In genomic region chr5:139308797-139309196, GRCh38 we compare ENCODE assay signal across 18 cellular contexts. TPM values are rescaled to one million over a fixed set of nuclear protein-coding genes. Genes with fewer than 3 reads are reported as not detected.
DNase-seq lines count a peak whose midpoint lies in the region; ATAC-seq, FAIRE-seq and TF ChIP-seq lines count a peak whose summit lies in the region.
"Had no signal": no experiment of that assay in that cellular context is flagged by ENCODE, and none has a peak within 500 bp of the region (broad histone marks: within the 10 kb centered on the region; RNA-seq: fewer than 3 reads in every experiment).

No MANE protein-coding gene starts in this region.

- peaks cover 11% of the 10 kb centered on the region; the same call in 1 of the 2 replicates for H3K4me1 ChIP-seq in SJCRH30

- H3K4me3 Mint-ChIP-seq in activated naive CD4-positive, alpha-beta T cell treated with anti-CD3 and anti-CD28 coated beads, Interleukin-2, amount 10 ng/mL, durations not matched to agents 7 days and 5 days: no peak overlapping the region
- peak overlapping the region; percentile 38 for H3K4me3 Mint-ChIP-seq in stimulated activated memory B cell treated with anti-CD40 and anti-IgM and Interleukin-4, amounts not matched to agents 10 μg/mL and 1 μg/mL and 100 μg/mL, for 72 hours

- peak overlapping the region; percentile 49 for H3K27ac Mint-ChIP-seq in activated naive CD4-positive, alpha-beta T cell treated with anti-CD3 and anti-CD28 coated beads, Interleukin-2, amount 10 ng/mL, durations not matched to agents 7 days and 5 days
- H3K27ac Mint-ChIP-seq in stimulated activated memory B cell treated with anti-CD40 and anti-IgM and Interleukin-4, amounts not matched to agents 10 μg/mL and 1 μg/mL and 100 μg/mL, for 72 hours: no peak overlapping the region

- peaks cover 57% of the 10 kb centered on the region for H3K4me1 Mint-ChIP-seq in activated naive CD4-positive, alpha-beta T cell treated with anti-CD3 and anti-CD28 coated beads, Interleukin-2, amount 10 ng/mL, durations not matched to agents 7 days and 5 days
- H3K4me1 Mint-ChIP-seq in stimulated activated memory B cell treated with anti-CD40 and anti-IgM and Interleukin-4, amounts not matched to agents 10 μg/mL and 1 μg/mL and 100 μg/mL, for 72 hours: peaks cover 75% of the 10 kb centered on the region

- H3K27me3 Mint-ChIP-seq in activated naive CD4-positive, alpha-beta T cell treated with anti-CD3 and anti-CD28 coated beads, Interleukin-2, amount 10 ng/mL, durations not matched to agents 7 days and 5 days: no peaks in the 10 kb centered on the region
- H3K27me3 Mint-ChIP-seq in stimulated activated memory B cell treated with anti-CD40 and anti-IgM and Interleukin-4, amounts not matched to agents 10 μg/mL and 1 μg/mL and 100 μg/mL, for 72 hours: no peaks in the 10 kb centered on the region

- H3K9me3 ChIP-seq in SK-N-MC (ENCODE audit: low read depth, low read length): no peaks in the 10 kb centered on the region
- no peaks in the 10 kb centered on the region for H3K9me3 ChIP-seq in SJCRH30 (replicated peaks)
- H3K9me3 ChIP-seq: ovary, spleen, suprapubic skin had no signal

- no peaks in the 10 kb centered on the region for H3K9me3 Mint-ChIP-seq in activated naive CD4-positive, alpha-beta T cell treated with anti-CD3 and anti-CD28 coated beads, Interleukin-2, amount 10 ng/mL, durations not matched to agents 7 days and 5 days
- H3K9me3 Mint-ChIP-seq in stimulated activated memory B cell treated with anti-CD40 and anti-IgM and Interleukin-4, amounts not matched to agents 10 μg/mL and 1 μg/mL and 100 μg/mL, for 72 hours: no peaks in the 10 kb centered on the region

- FAIRE-seq in endometrium (lab: Jason Lieb, UNC): peak; percentile 50

- no peak overlapping the region for H3K4me3 ChIP-seq in SK-N-MC
- H3K4me3 ChIP-seq in SJCRH30: no peak overlapping the region
- H3K4me3 ChIP-seq: ovary, spleen, suprapubic skin had no signal

- H3K9ac ChIP-seq in SK-N-MC (ENCODE audit: insufficient read length): no peak overlapping the region

- ATAC-seq in stimulated activated memory B cell treated with anti-CD40 and anti-IgM and Interleukin-4, amounts not matched to agents 10 μg/mL and 1 μg/mL and 100 μg/mL, for 72 hours: no peak
- no peak for ATAC-seq in HG03139 (IDR thresholded peaks at IDR 0.05; ENCODE audit: unreplicated experiment)

- no peak for DNase-seq in activated naive CD4-positive, alpha-beta T cell treated with anti-CD3 and anti-CD28 coated beads, Interleukin-2, amount 10 ng/mL, durations not matched to agents 7 days and 5 days
- no peak for DNase-seq in activated naive CD4-positive, alpha-beta T cell (lab: John Stamatoyannopoulos, UW)
- DNase-seq in SK-N-MC (ENCODE audit: low read depth, low spot score): no peak
- no peak for DNase-seq in RWPE1 (ENCODE audit: low spot score)
- no peak for DNase-seq in SJCRH30
- DNase-seq: activated CD4-positive, alpha-beta T cell treated with anti-CD3 and anti-CD28 coated beads for 4 hours; caudate nucleus; DMS79; islet precursor cell; mesenchymal stem cell; NCI-H146; NCI-H446; ovary; spleen had no signal

- POLR2A ChIA-PET in RWPE1 (lab: Yijun Ruan, JAX; ENCODE audit: low non-redundant PET): no interaction called here

- H3K36me3 ChIP-seq in SK-N-MC (ENCODE audit: insufficient read depth, low read length) (peaks cover 44% of the 10 kb centered on the region), SJCRH30 (peaks cover 23% of the 10 kb centered on the region)
- H3K36me3 ChIP-seq: ovary, suprapubic skin had no signal

- H3K27ac ChIP-seq in SK-N-MC (peak overlapping the region; percentile 44; the same call in 1 of the 2 replicates), RWPE1 (no peak overlapping the region), SJCRH30 (no peak overlapping the region)
- H3K27ac ChIP-seq: ovary, spleen, suprapubic skin had no signal

- CTCF ChIA-PET in activated naive CD4-positive, alpha-beta T cell treated with anti-CD3 and anti-CD28 coated beads, Interleukin-2, amount 10 ng/mL, durations not matched to agents 7 days and 5 days (lab: Charles Lee): interaction anchor here (0.9 kb wide), 2 partner anchors 10 to 82 kb away, joined by 3 read pairs; no protein-coding TSS in a partner anchor
- CTCF ChIA-PET in RWPE1 (lab: Yijun Ruan, JAX): interaction anchor here (0.6 to 0.8 kb wide), 3 partner anchors 12 to 1266 kb away, joined by 3 to 4 read pairs (median 3); no protein-coding TSS in a partner anchor

- H3K36me3 Mint-ChIP-seq in activated naive CD4-positive, alpha-beta T cell treated with anti-CD3 and anti-CD28 coated beads, Interleukin-2, amount 10 ng/mL, durations not matched to agents 7 days and 5 days: peaks cover 20% of the 10 kb centered on the region
- peaks cover 15% of the 10 kb centered on the region for H3K36me3 Mint-ChIP-seq in stimulated activated memory B cell treated with anti-CD40 and anti-IgM and Interleukin-4, amounts not matched to agents 10 μg/mL and 1 μg/mL and 100 μg/mL, for 72 hours

- TF ChIP-seq CTCF in RWPE1 (conservative IDR thresholded peaks at IDR 0.05; ENCODE audit: low read depth): no peak

- no peaks in the 10 kb centered on the region for H3K27me3 ChIP-seq in SJCRH30
- H3K27me3 ChIP-seq: ovary, spleen, suprapubic skin had no signal

RNA-seq across cellular contexts. Expression of gene MATR3, which starts 15.3 kb away (rescaled TPM):
- 588 and 629 TPM in 2 replicates for total RNA-seq in SJCRH30 (2014; rRNA removed; shearing (Covaris generic))

RNA-seq across cellular contexts. Expression of gene PAIP2, which starts 32.9 kb away (rescaled TPM):
- 125 and 131 TPM in 2 replicates for total RNA-seq in SJCRH30 (2014; rRNA removed; shearing (Covaris generic))
